In genomic region chr5:1699394-1699793, GRCh38 we compare ENCODE assay signal across 20 cellular contexts.
DNase-seq lines count a peak whose midpoint lies in the region; ATAC-seq, FAIRE-seq and TF ChIP-seq lines count a peak whose summit lies in the region.
"Had no signal": no experiment of that assay in that cellular context is flagged by ENCODE, and none has a peak within 500 bp of the region (broad histone marks: within the 10 kb centered on the region; RNA-seq: fewer than 3 reads in every experiment).

No MANE protein-coding gene starts in this region.

- TF ChIP-seq POLR2A in upper lobe of left lung (IDR thresholded peaks at IDR 0.05) = no peak

- TF ChIP-seq CTCF in GM10248 (IDR thresholded peaks at IDR 0.05; ENCODE audit: control extremely low read depth, extremely low read depth, low read depth, missing control alignments) (no peak), upper lobe of left lung (IDR thresholded peaks at IDR 0.05) (no peak)
- no peak for TF ChIP-seq CTCF in CD4-positive, alpha-beta T cell (IDR thresholded peaks at IDR 0.05)

- H3K4me1 Mint-ChIP-seq in activated CD4-positive, alpha-beta T cell treated with anti-CD3 and anti-CD28 coated beads for 36 hours = peaks cover 20% of the 10 kb centered on the region
- no peaks in the 10 kb centered on the region for H3K4me1 Mint-ChIP-seq in CD4-positive, alpha-beta T cell (ENCODE audit: low read depth)
- H3K4me1 Mint-ChIP-seq: CD14-positive monocyte had no signal

- no peak overlapping the region for H3K27ac Mint-ChIP-seq in activated CD4-positive, alpha-beta T cell treated with anti-CD3 and anti-CD28 coated beads for 36 hours
- H3K27ac Mint-ChIP-seq in CD4-positive, alpha-beta T cell = no peak overlapping the region
- H3K27ac Mint-ChIP-seq: CD14-positive monocyte; CD8-positive, alpha-beta T cell; HFFc6 had no signal

- H3K4me3 ChIP-seq in upper lobe of left lung = no peak overlapping the region
- H3K4me3 ChIP-seq: BLaER1, GM23248, HAP-1 had no signal

- H3K27ac ChIP-seq in upper lobe of left lung = no peak overlapping the region
- no peak overlapping the region for H3K27ac ChIP-seq in CD4-positive, alpha-beta T cell (ENCODE audit: low read depth, low read length)
- H3K27ac ChIP-seq: BLaER1, GM23248 had no signal

- peaks cover 25% of the 10 kb centered on the region for H3K27me3 Mint-ChIP-seq in activated CD4-positive, alpha-beta T cell treated with anti-CD3 and anti-CD28 coated beads for 36 hours
- peaks cover 39% of the 10 kb centered on the region for H3K27me3 Mint-ChIP-seq in CD4-positive, alpha-beta T cell

- peak; percentile 23 for FAIRE-seq in HTR-8/SVneo (lab: Jason Lieb, UNC)
- FAIRE-seq: GM12891 had no signal

- no peak for DNase-seq in activated CD4-positive, alpha-beta T cell treated with anti-CD3 and anti-CD28 coated beads for 36 hours
- DNase-seq in activated CD4-positive, alpha-beta T cell treated with anti-CD3 and anti-CD28 coated beads, Interleukin-2, amount 50 U/mL, for 48 hours = no peak
- DNase-seq in GM10248 (ENCODE audit: extremely low spot score) (peak; percentile 4), HTR-8/SVneo (ENCODE audit: insufficient read length, low spot score) (no peak), upper lobe of left lung (no peak)
- no peak for DNase-seq in CD4-positive, alpha-beta T cell
- DNase-seq: 8988T; CD8-positive, alpha-beta T cell; COR-L47; DMS 273 treated with DMSO at 0.1 percent for 48 hours; DMS53; DND-41; EL; GM23248; HFFc6 had no signal

- POLR2A ChIA-PET in activated CD4-positive, alpha-beta T cell treated with anti-CD3 and anti-CD28 coated beads for 36 hours (lab: Charles Lee) = no interaction called here
- POLR2A ChIA-PET in GM10248 (lab: Yijun Ruan, JAX) = no interaction called here
- POLR2A ChIA-PET in CD4-positive, alpha-beta T cell (lab: Charles Lee) = no interaction called here

- ATAC-seq in activated CD4-positive, alpha-beta T cell treated with anti-CD3 and anti-CD28 coated beads for 36 hours = peak; percentile 37
- ATAC-seq in GM18873 (IDR thresholded peaks at IDR 0.05; ENCODE audit: low FRiP score, unreplicated experiment) (no peak), upper lobe of left lung (ENCODE audit: low FRiP score in 2 of 2) (no peak)
- ATAC-seq in CD4-positive, alpha-beta T cell (ENCODE audit: poor library complexity) = no peak
- ATAC-seq: CD8-positive, alpha-beta T cell had no signal

- 80 to 81% methylated on average over 6 of the region's 6 CpGs for WGBS in upper lobe of left lung, 2 donors

- no peaks in the 10 kb centered on the region for H3K4me1 ChIP-seq in upper lobe of left lung
- H3K4me1 ChIP-seq: HAP-1 had no signal

- intact Hi-C loops in activated CD4-positive, alpha-beta T cell treated with anti-CD3 and anti-CD28 coated beads for 36 hours (cut with DNase I, micrococcal nuclease) = no loop called here
- intact Hi-C loops in CD4-positive, alpha-beta T cell (cut with DNase I, micrococcal nuclease) = no loop called here

- CTCF ChIA-PET in activated CD4-positive, alpha-beta T cell treated with anti-CD3 and anti-CD28 coated beads for 36 hours (lab: Charles Lee) = interaction anchor here (1.0 kb wide), 1 partner anchor 36 kb away, joined by 3 read pairs; no protein-coding TSS in a partner anchor
- CTCF ChIA-PET in GM10248 (lab: Yijun Ruan, JAX) = no interaction called here
- CTCF ChIA-PET in CD4-positive, alpha-beta T cell (lab: Charles Lee) = no interaction called here

- no peaks in the 10 kb centered on the region for H3K27me3 ChIP-seq in upper lobe of left lung
- no peaks in the 10 kb centered on the region for H3K27me3 ChIP-seq in CD4-positive, alpha-beta T cell (ENCODE audit: control insufficient read depth, insufficient read depth, low read length)
- H3K27me3 ChIP-seq: BLaER1 had no signal

- no peaks in the 10 kb centered on the region for H3K36me3 Mint-ChIP-seq in activated CD4-positive, alpha-beta T cell treated with anti-CD3 and anti-CD28 coated beads for 36 hours (ENCODE audit: low read depth)
- H3K36me3 Mint-ChIP-seq in CD4-positive, alpha-beta T cell (ENCODE audit: low read depth) = no peaks in the 10 kb centered on the region
- H3K36me3 Mint-ChIP-seq: CD14-positive monocyte; CD8-positive, alpha-beta T cell had no signal

- H3K4me3 Mint-ChIP-seq in activated CD4-positive, alpha-beta T cell treated with anti-CD3 and anti-CD28 coated beads for 36 hours = no peak overlapping the region
- H3K4me3 Mint-ChIP-seq in CD4-positive, alpha-beta T cell = no peak overlapping the region
- H3K4me3 Mint-ChIP-seq: CD14-positive monocyte; CD8-positive, alpha-beta T cell; HFFc6 had no signal

- H3K9me3 Mint-ChIP-seq in activated CD4-positive, alpha-beta T cell treated with anti-CD3 and anti-CD28 coated beads for 36 hours (ENCODE audit: low read depth) = no peaks in the 10 kb centered on the region
- no peaks in the 10 kb centered on the region for H3K9me3 Mint-ChIP-seq in CD4-positive, alpha-beta T cell
- H3K9me3 Mint-ChIP-seq: CD8-positive, alpha-beta T cell; HFFc6 had no signal

- H3K9me3 ChIP-seq in upper lobe of left lung = no peaks in the 10 kb centered on the region
- no peaks in the 10 kb centered on the region for H3K9me3 ChIP-seq in CD4-positive, alpha-beta T cell (ENCODE audit: control insufficient read depth, low read length)
- H3K9me3 ChIP-seq: BLaER1, HAP-1 had no signal

- TF ChIP-seq EP300 in upper lobe of left lung (IDR thresholded peaks at IDR 0.05) = no peak

- H3K36me3 ChIP-seq in upper lobe of left lung = no peaks in the 10 kb centered on the region
- H3K36me3 ChIP-seq: BLaER1, HAP-1 had no signal
